In genomic region chr19:15378529-15379082, GRCh38 we compare ENCODE assay signal across 8 cellular contexts. TPM values are rescaled to one million over a fixed set of nuclear protein-coding genes. Genes with fewer than 3 reads are reported as not detected.
DNase-seq lines count a peak whose midpoint lies in the region; ATAC-seq and TF ChIP-seq lines count a peak whose summit lies in the region.

No MANE protein-coding gene starts in this region.

- H3K4me2 ChIP-seq in parathyroid adenoma (ENCODE audit: low read length) = peak overlapping the region; percentile 99

- H3K79me2 ChIP-seq in parathyroid adenoma = peaks cover 47% of the 10 kb centered on the region

- peak overlapping the region; percentile 97 for H3K9ac ChIP-seq in parathyroid adenoma

- H3K27ac Mint-ChIP-seq in CD4-positive, alpha-beta memory T cell = peak overlapping the region; percentile 95 to 99 (median 96)
- peak overlapping the region; percentile 92 for H3K27ac Mint-ChIP-seq in HFFc6
- H3K27ac Mint-ChIP-seq in activated naive CD8-positive, alpha-beta T cell = peak overlapping the region; percentile 98

- intact Hi-C loops in CD4-positive, alpha-beta memory T cell (cut with micrococcal nuclease) = loop anchor here (1.0 to 5.0 kb wide), 6 partner anchors 41 to 459 kb away; partner anchors contain the start of gene RASAL3
- intact Hi-C loops in head of caudate nucleus (cut with DNase I) = loop anchor here (5.0 kb wide), 1 partner anchor 39 kb away; the partner anchor contains the start of gene AKAP8L

- no peak for TF ChIP-seq CTCF in HFFc6 (IDR thresholded peaks at IDR 0.05)
- TF ChIP-seq CTCF in parathyroid adenoma (IDR thresholded peaks at IDR 0.05) = no peak

- no peaks in the 10 kb centered on the region for H3K9me3 ChIP-seq in CD4-positive, alpha-beta memory T cell (ENCODE audit: control insufficient read depth in 1 of 2, low read length in 2 of 2)
- H3K9me3 ChIP-seq in parathyroid adenoma (ENCODE audit: control insufficient read depth, low read length) = no peaks in the 10 kb centered on the region

- peak overlapping the region; percentile 77 for H2AFZ ChIP-seq in parathyroid adenoma

- peaks cover 38% of the 10 kb centered on the region for H3K4me1 ChIP-seq in CD4-positive, alpha-beta memory T cell (ENCODE audit: insufficient read depth, low read length)
- peaks cover 15% of the 10 kb centered on the region for H3K4me1 ChIP-seq in parathyroid adenoma

- ATAC-seq in GM21381 (IDR thresholded peaks at IDR 0.05; ENCODE audit: unreplicated experiment) = no peak

- H3K27me3 ChIP-seq in CD4-positive, alpha-beta memory T cell (ENCODE audit: insufficient read depth, low read length) = no peaks in the 10 kb centered on the region
- H3K27me3 ChIP-seq in parathyroid adenoma (ENCODE audit: control insufficient read depth, insufficient read depth, low read length) = no peaks in the 10 kb centered on the region

- DNase-seq in CD4-positive, alpha-beta memory T cell = peak; percentile 40 to 57 (median 49)
- peak; percentile 29 for DNase-seq in HFFc6
- peak; percentile 55 for DNase-seq in RPMI7951 (ENCODE audit: low read depth)
- DNase-seq in head of caudate nucleus = peak in 35 of 42 donors; percentile 31 to 73 (median 51)
- DNase-seq in cerebellar nuclear complex (lab: John Stamatoyannopoulos, UW) = no peak

- POLR2A ChIA-PET in CD4-positive, alpha-beta memory T cell (lab: Charles Lee; ENCODE audit: partially characterized antibody) = interaction anchor here (0.7 to 6.1 kb wide), 36 partner anchors 8 to 689 kb away, joined by 3 to 168 read pairs (median 6); partner anchors contain the start of genes AKAP8L, BRD4, RASAL3 and WIZ

- peaks cover 25 to 56% (median 34%) of the 10 kb centered on the region in 4 donors for H3K4me1 Mint-ChIP-seq in CD4-positive, alpha-beta memory T cell
- H3K4me1 Mint-ChIP-seq in HFFc6 (ENCODE audit: low read depth) = peaks cover 37% of the 10 kb centered on the region
- H3K4me1 Mint-ChIP-seq in activated naive CD8-positive, alpha-beta T cell (ENCODE audit: low read depth) = peaks cover 40% of the 10 kb centered on the region

- H3K4me3 Mint-ChIP-seq in CD4-positive, alpha-beta memory T cell = peak overlapping the region; percentile 93 to 100 (median 99)
- H3K4me3 Mint-ChIP-seq in HFFc6 = peak overlapping the region; percentile 93
- peak overlapping the region; percentile 98 for H3K4me3 Mint-ChIP-seq in activated naive CD8-positive, alpha-beta T cell

- peak overlapping the region; percentile 99 for H3K27ac ChIP-seq in CD4-positive, alpha-beta memory T cell (ENCODE audit: low read depth, low read length)
- peak overlapping the region; percentile 90 for H3K27ac ChIP-seq in parathyroid adenoma

- H3K4me3 ChIP-seq in CD4-positive, alpha-beta memory T cell (ENCODE audit: low read length in 2 of 2) = peak overlapping the region; percentile 88 to 100
- H3K4me3 ChIP-seq in parathyroid adenoma (ENCODE audit: low read depth, low read length) = peak overlapping the region; percentile 98

- H3K9me3 Mint-ChIP-seq in CD4-positive, alpha-beta memory T cell = peaks cover 0 to 5% (median 0%) of the 10 kb centered on the region in 8 donors
- H3K9me3 Mint-ChIP-seq in HFFc6 = no peaks in the 10 kb centered on the region
- no peaks in the 10 kb centered on the region for H3K9me3 Mint-ChIP-seq in activated naive CD8-positive, alpha-beta T cell (ENCODE audit: low read depth)

- no peaks in the 10 kb centered on the region for H3K27me3 Mint-ChIP-seq in CD4-positive, alpha-beta memory T cell
- H3K27me3 Mint-ChIP-seq in HFFc6 (ENCODE audit: insufficient read depth) = peaks cover 16% of the 10 kb centered on the region
- H3K27me3 Mint-ChIP-seq in activated naive CD8-positive, alpha-beta T cell = no peaks in the 10 kb centered on the region

- peaks cover 0 to 32% of the 10 kb centered on the region in 2 donors for H3K36me3 Mint-ChIP-seq in CD4-positive, alpha-beta memory T cell
- H3K36me3 Mint-ChIP-seq in HFFc6 (ENCODE audit: low read depth) = peaks cover 11% of the 10 kb centered on the region; the same call in 1 of the 2 replicates
- H3K36me3 Mint-ChIP-seq in activated naive CD8-positive, alpha-beta T cell = no peaks in the 10 kb centered on the region

- CTCF ChIA-PET in CD4-positive, alpha-beta memory T cell (lab: Charles Lee; ENCODE audit: partially characterized antibody) = interaction anchor here (0.9 to 6.5 kb wide), 11 partner anchors 20 to 182 kb away, joined by 3 to 54 read pairs (median 5); partner anchors contain the start of gene AKAP8L

- no peaks in the 10 kb centered on the region for H3K36me3 ChIP-seq in CD4-positive, alpha-beta memory T cell (ENCODE audit: insufficient read depth, low read length)
- H3K36me3 ChIP-seq in parathyroid adenoma (ENCODE audit: control insufficient read depth, insufficient read depth, low read length) = no peaks in the 10 kb centered on the region

RNA-seq across cellular contexts. Expression of gene AKAP8, which starts 1.0 kb away (rescaled TPM):
- total RNA-seq in CD4-positive, alpha-beta memory T cell = 10 to 100 TPM; 69.9 to 71.5 TPM
- polyA plus RNA-seq in CD4-positive, alpha-beta memory T cell = 10 to 100 TPM; 10.8 to 23.6 TPM
- total RNA-seq in HFFc6 (2021; fragmentation: NEBNext Ultra II Directional; extraction: Animal tissue kit (Norgen Biotek cat#: 25700)) = 10 to 100 TPM; 22.8 to 31.2 (median 29.6) TPM
- 9.5 and 11.6 TPM in 2 replicates for total RNA-seq in RPMI7951 (2014; rRNA removed; shearing (Covaris generic))

RNA-seq across cellular contexts. Expression of gene AKAP8L, which starts 40.2 kb away (rescaled TPM):
- total RNA-seq in CD4-positive, alpha-beta memory T cell = 100 to 1,000 TPM; 177 to 182 TPM
- 10 to 100 TPM; 31.4 to 61.4 TPM for polyA plus RNA-seq in CD4-positive, alpha-beta memory T cell
- 10 to 100 TPM; 49.4 to 54.4 (median 52.0) TPM for total RNA-seq in HFFc6 (2021; fragmentation: NEBNext Ultra II Directional; extraction: Animal tissue kit (Norgen Biotek cat#: 25700))
- total RNA-seq in RPMI7951 (2014; rRNA removed; shearing (Covaris generic)) = 31.6 and 33.8 TPM in 2 replicates

RNA-seq across cellular contexts. Expression of gene BRD4, which starts 46.3 kb away (rescaled TPM):
- 100 to 1,000 TPM; 149 to 152 TPM for total RNA-seq in CD4-positive, alpha-beta memory T cell
- 10 to 100 TPM in 1 of 2 donors, 1 to 10 TPM in 1; 4.2 to 48.2 TPM for polyA plus RNA-seq in CD4-positive, alpha-beta memory T cell
- total RNA-seq in HFFc6 (2021; fragmentation: NEBNext Ultra II Directional; extraction: Animal tissue kit (Norgen Biotek cat#: 25700)) = 10 to 100 TPM; 74.9 to 85.2 (median 81.5) TPM
- total RNA-seq in RPMI7951 (2014; rRNA removed; shearing (Covaris generic)) = 8.3 and 9.1 TPM in 2 replicates

Comparison
In these comparisons a context has a peak if more than half of its experiments do, and no peak if none do; other contexts are left out.
1. DNase-seq: peak in CD4-positive, alpha-beta memory T cell (5 of 5), HFFc6 (single experiment), RPMI7951 (single experiment) and head of caudate nucleus (35 of 42); none in cerebellar nuclear complex (0 of 2).
2. Peak in every context shown above with its lines, with median percentiles within 50 percentile points of each other: H3K27ac Mint-ChIP-seq and H3K4me3 Mint-ChIP-seq.